Comparison of ENCODE assay signal across 2 cellular contexts in the genomic region with DNA sequence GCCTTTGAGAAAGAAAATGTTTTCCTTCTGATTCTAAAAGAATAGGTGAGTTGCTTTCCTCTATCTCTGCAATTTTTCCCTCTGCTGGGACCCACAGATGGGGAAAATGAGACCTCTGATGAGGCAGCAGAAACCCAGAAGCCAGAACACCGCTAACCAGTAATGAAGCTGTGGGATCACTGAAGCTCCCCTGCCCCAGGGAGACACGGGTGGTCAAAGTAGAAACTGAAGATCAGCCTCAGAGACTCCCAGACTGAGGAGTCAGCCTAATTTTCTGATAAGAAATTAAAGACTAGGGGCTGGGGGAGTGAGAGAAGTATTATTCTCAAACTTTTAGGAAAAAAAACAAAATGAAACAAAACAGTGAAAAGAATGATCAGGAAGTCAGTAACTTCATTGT.
TF ChIP-seq lines count a peak whose summit lies in the region.

No MANE protein-coding gene starts in this region.

TF ChIP-seq in GM23338, 12 proteins besides CTCF, POLR2A, EP300 and RAD21:
- TF ChIP-seq, protein P1, sequence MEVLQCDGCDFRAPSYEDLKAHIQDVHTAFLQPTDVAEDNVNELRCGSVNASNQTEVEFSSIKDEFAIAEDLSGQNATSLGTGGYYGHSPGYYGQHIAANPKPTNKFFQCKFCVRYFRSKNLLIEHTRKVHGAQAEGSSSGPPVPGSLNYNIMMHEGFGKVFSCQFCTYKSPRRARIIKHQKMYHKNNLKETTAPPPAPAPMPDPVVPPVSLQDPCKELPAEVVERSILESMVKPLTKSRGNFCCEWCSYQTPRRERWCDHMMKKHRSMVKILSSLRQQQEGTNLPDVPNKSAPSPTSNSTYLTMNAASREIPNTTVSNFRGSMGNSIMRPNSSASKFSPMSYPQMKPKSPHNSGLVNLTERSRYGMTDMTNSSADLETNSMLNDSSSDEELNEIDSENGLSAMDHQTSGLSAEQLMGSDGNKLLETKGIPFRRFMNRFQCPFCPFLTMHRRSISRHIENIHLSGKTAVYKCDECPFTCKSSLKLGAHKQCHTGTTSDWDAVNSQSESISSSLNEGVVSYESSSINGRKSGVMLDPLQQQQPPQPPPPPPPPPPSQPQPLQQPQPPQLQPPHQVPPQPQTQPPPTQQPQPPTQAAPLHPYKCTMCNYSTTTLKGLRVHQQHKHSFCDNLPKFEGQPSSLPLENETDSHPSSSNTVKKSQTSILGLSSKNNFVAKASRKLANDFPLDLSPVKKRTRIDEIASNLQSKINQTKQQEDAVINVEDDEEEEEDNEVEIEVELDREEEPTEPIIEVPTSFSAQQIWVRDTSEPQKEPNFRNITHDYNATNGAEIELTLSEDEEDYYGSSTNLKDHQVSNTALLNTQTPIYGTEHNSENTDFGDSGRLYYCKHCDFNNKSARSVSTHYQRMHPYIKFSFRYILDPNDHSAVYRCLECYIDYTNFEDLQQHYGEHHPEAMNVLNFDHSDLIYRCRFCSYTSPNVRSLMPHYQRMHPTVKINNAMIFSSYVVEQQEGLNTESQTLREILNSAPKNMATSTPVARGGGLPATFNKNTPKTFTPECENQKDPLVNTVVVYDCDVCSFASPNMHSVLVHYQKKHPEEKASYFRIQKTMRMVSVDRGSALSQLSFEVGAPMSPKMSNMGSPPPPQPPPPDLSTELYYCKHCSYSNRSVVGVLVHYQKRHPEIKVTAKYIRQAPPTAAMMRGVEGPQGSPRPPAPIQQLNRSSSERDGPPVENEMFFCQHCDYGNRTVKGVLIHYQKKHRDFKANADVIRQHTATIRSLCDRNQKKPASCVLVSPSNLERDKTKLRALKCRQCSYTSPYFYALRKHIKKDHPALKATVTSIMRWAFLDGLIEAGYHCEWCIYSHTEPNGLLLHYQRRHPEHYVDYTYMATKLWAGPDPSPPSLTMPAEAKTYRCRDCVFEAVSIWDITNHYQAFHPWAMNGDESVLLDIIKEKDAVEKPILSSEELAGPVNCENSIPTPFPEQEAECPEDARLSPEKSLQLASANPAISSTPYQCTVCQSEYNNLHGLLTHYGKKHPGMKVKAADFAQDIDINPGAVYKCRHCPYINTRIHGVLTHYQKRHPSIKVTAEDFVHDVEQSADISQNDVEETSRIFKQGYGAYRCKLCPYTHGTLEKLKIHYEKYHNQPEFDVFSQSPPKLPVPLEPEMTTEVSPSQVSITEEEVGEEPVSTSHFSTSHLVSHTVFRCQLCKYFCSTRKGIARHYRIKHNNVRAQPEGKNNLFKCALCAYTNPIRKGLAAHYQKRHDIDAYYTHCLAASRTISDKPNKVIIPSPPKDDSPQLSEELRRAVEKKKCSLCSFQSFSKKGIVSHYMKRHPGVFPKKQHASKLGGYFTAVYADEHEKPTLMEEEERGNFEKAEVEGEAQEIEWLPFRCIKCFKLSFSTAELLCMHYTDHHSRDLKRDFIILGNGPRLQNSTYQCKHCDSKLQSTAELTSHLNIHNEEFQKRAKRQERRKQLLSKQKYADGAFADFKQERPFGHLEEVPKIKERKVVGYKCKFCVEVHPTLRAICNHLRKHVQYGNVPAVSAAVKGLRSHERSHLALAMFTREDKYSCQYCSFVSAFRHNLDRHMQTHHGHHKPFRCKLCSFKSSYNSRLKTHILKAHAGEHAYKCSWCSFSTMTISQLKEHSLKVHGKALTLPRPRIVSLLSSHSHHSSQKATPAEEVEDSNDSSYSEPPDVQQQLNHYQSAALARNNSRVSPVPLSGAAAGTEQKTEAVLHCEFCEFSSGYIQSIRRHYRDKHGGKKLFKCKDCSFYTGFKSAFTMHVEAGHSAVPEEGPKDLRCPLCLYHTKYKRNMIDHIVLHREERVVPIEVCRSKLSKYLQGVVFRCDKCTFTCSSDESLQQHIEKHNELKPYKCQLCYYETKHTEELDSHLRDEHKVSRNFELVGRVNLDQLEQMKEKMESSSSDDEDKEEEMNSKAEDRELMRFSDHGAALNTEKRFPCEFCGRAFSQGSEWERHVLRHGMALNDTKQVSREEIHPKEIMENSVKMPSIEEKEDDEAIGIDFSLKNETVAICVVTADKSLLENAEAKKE (CRISPR knock-in tag; IDR thresholded peaks at IDR 0.05), result no peak
- TF ChIP-seq, protein P2, sequence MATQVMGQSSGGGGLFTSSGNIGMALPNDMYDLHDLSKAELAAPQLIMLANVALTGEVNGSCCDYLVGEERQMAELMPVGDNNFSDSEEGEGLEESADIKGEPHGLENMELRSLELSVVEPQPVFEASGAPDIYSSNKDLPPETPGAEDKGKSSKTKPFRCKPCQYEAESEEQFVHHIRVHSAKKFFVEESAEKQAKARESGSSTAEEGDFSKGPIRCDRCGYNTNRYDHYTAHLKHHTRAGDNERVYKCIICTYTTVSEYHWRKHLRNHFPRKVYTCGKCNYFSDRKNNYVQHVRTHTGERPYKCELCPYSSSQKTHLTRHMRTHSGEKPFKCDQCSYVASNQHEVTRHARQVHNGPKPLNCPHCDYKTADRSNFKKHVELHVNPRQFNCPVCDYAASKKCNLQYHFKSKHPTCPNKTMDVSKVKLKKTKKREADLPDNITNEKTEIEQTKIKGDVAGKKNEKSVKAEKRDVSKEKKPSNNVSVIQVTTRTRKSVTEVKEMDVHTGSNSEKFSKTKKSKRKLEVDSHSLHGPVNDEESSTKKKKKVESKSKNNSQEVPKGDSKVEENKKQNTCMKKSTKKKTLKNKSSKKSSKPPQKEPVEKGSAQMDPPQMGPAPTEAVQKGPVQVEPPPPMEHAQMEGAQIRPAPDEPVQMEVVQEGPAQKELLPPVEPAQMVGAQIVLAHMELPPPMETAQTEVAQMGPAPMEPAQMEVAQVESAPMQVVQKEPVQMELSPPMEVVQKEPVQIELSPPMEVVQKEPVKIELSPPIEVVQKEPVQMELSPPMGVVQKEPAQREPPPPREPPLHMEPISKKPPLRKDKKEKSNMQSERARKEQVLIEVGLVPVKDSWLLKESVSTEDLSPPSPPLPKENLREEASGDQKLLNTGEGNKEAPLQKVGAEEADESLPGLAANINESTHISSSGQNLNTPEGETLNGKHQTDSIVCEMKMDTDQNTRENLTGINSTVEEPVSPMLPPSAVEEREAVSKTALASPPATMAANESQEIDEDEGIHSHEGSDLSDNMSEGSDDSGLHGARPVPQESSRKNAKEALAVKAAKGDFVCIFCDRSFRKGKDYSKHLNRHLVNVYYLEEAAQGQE (IDR thresholded peaks at IDR 0.05; ENCODE audit: unreplicated experiment), result no peak
- no peak for TF ChIP-seq POLR2AphosphoS5 (IDR thresholded peaks at IDR 0.05; ENCODE audit: low read depth)
- no peak for TF ChIP-seq JUNB (IDR thresholded peaks at IDR 0.05; ENCODE audit: unreplicated experiment)
- TF ChIP-seq, protein P3, sequence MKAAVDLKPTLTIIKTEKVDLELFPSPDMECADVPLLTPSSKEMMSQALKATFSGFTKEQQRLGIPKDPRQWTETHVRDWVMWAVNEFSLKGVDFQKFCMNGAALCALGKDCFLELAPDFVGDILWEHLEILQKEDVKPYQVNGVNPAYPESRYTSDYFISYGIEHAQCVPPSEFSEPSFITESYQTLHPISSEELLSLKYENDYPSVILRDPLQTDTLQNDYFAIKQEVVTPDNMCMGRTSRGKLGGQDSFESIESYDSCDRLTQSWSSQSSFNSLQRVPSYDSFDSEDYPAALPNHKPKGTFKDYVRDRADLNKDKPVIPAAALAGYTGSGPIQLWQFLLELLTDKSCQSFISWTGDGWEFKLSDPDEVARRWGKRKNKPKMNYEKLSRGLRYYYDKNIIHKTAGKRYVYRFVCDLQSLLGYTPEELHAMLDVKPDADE (IDR thresholded peaks at IDR 0.05), result no peak
- no peak for TF ChIP-seq EZH2 (IDR thresholded peaks at IDR 0.05; ENCODE audit: low read depth, unreplicated experiment)
- no peak for TF ChIP-seq EZH2phosphoT487 (IDR thresholded peaks at IDR 0.05; ENCODE audit: unreplicated experiment)
- TF ChIP-seq NANOG (IDR thresholded peaks at IDR 0.05; ENCODE audit: borderline replicate concordance), result no peak
TF ChIP-seq in GM23338: peak in this region for 0.

TF ChIP-seq in WTC11, 78 proteins besides CTCF, POLR2A, EP300 and RAD21:
- no peak for TF ChIP-seq CBFB (CRISPR knock-in tag; IDR thresholded peaks at IDR 0.05; ENCODE audit: low read depth)
- TF ChIP-seq, protein P4, sequence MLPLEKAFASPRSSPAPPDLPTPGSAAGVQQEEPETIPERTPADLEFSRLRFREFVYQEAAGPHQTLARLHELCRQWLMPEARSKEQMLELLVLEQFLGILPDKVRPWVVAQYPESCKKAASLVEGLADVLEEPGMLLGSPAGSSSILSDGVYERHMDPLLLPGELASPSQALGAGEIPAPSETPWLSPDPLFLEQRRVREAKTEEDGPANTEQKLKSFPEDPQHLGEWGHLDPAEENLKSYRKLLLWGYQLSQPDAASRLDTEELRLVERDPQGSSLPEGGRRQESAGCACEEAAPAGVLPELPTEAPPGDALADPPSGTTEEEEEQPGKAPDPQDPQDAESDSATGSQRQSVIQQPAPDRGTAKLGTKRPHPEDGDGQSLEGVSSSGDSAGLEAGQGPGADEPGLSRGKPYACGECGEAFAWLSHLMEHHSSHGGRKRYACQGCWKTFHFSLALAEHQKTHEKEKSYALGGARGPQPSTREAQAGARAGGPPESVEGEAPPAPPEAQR (CRISPR knock-in tag; IDR thresholded peaks at IDR 0.05), result no peak
- TF ChIP-seq JUN (CRISPR knock-in tag; IDR thresholded peaks at IDR 0.05), result no peak
- TF ChIP-seq, protein P5, sequence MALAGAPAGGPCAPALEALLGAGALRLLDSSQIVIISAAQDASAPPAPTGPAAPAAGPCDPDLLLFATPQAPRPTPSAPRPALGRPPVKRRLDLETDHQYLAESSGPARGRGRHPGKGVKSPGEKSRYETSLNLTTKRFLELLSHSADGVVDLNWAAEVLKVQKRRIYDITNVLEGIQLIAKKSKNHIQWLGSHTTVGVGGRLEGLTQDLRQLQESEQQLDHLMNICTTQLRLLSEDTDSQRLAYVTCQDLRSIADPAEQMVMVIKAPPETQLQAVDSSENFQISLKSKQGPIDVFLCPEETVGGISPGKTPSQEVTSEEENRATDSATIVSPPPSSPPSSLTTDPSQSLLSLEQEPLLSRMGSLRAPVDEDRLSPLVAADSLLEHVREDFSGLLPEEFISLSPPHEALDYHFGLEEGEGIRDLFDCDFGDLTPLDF (CRISPR knock-in tag; IDR thresholded peaks at IDR 0.05), result no peak
- TF ChIP-seq, protein P6, sequence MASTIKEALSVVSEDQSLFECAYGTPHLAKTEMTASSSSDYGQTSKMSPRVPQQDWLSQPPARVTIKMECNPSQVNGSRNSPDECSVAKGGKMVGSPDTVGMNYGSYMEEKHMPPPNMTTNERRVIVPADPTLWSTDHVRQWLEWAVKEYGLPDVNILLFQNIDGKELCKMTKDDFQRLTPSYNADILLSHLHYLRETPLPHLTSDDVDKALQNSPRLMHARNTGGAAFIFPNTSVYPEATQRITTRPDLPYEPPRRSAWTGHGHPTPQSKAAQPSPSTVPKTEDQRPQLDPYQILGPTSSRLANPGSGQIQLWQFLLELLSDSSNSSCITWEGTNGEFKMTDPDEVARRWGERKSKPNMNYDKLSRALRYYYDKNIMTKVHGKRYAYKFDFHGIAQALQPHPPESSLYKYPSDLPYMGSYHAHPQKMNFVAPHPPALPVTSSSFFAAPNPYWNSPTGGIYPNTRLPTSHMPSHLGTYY (CRISPR knock-in tag; IDR thresholded peaks at IDR 0.05), result no peak
- no peak for TF ChIP-seq PRRX2 (CRISPR knock-in tag; IDR thresholded peaks at IDR 0.05)
- TF ChIP-seq, protein P7, sequence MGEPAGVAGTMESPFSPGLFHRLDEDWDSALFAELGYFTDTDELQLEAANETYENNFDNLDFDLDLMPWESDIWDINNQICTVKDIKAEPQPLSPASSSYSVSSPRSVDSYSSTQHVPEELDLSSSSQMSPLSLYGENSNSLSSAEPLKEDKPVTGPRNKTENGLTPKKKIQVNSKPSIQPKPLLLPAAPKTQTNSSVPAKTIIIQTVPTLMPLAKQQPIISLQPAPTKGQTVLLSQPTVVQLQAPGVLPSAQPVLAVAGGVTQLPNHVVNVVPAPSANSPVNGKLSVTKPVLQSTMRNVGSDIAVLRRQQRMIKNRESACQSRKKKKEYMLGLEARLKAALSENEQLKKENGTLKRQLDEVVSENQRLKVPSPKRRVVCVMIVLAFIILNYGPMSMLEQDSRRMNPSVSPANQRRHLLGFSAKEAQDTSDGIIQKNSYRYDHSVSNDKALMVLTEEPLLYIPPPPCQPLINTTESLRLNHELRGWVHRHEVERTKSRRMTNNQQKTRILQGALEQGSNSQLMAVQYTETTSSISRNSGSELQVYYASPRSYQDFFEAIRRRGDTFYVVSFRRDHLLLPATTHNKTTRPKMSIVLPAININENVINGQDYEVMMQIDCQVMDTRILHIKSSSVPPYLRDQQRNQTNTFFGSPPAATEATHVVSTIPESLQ (CRISPR knock-in tag; IDR thresholded peaks at IDR 0.05), result no peak
- no peak for TF ChIP-seq NFE2L1 (CRISPR knock-in tag; IDR thresholded peaks at IDR 0.05)
- TF ChIP-seq, protein P8, sequence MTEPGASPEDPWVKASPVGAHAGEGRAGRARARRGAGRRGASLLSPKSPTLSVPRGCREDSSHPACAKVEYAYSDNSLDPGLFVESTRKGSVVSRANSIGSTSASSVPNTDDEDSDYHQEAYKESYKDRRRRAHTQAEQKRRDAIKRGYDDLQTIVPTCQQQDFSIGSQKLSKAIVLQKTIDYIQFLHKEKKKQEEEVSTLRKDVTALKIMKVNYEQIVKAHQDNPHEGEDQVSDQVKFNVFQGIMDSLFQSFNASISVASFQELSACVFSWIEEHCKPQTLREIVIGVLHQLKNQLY (CRISPR knock-in tag; IDR thresholded peaks at IDR 0.05), result no peak
- TF ChIP-seq SP1 (CRISPR knock-in tag; conservative IDR thresholded peaks at IDR 0.05), result no peak
